ENCODE assay signal across 8 cellular contexts in genomic region chr1:92486251-92487077, GRCh38. TPM values are rescaled to one million over a fixed set of nuclear protein-coding genes. Genes with fewer than 3 reads are reported as not detected.
A peak's percentile ranks its signal among the peaks of the same experiment; 100 is the strongest.
DNase-seq lines count a peak whose midpoint lies in the region; ATAC-seq and TF ChIP-seq lines count a peak whose summit lies in the region.

TSS of gene GFI1 (minus strand) at chr1:92486925. CDS start at chr1:92483487, 3,438 bp downstream.

- peak; percentile 59 for DNase-seq in NCI-H2029 (lab: John Stamatoyannopoulos, UW)
- no peak for DNase-seq in NCI-H2029 treated with DMSO at 0.1 percent for 48 hours (lab: John Stamatoyannopoulos, UW)
- DNase-seq in Panc1 (ENCODE audit: low read depth, low spot score), result no peak
- peak; percentile 70 for DNase-seq in activated naive CD4-positive, alpha-beta T cell treated with anti-CD3 and anti-CD28 coated beads, Interleukin-2, amount 50 U/mL, for 16 hours
- peak; percentile 51 to 56 for DNase-seq in stimulated activated CD4-positive, alpha-beta T cell treated with anti-CD3 and anti-CD28 coated beads, Interleukin-1b, Interleukin-23, amount 100 ng/mL, for 4 hours (ENCODE audit: low read depth in 2 of 2)
- no peak for DNase-seq in NCI-H446 treated with DMSO at 0.1 percent for 48 hours (lab: John Stamatoyannopoulos, UW)

- no TSS peak for BruUV-seq in Panc1 (replicated peaks; lab: Mats Ljungman, UMichigan)

- CTCF ChIA-PET in Panc1 (lab: Charles Lee), result no interaction called here

- intact Hi-C loops in Panc1 (cut with micrococcal nuclease; ENCODE audit: unreplicated experiment), result no loop called here

- H3K9ac ChIP-seq in iPS-18a (ENCODE audit: low read length), result no peak within 1 kb of the TSS

- peak within 1 kb of the TSS; percentile 37 to 52 for H3K4me3 ChIP-seq in Panc1 (ENCODE audit: low read depth in 2 of 2, low read length in 2 of 2)
- peak within 1 kb of the TSS; percentile 55 for H3K4me3 ChIP-seq in iPS-18a (ENCODE audit: low read length)

- H3K4me1 ChIP-seq in Panc1 (ENCODE audit: control insufficient read depth, insufficient read depth, low read length) (peaks cover 2% of the 10 kb centered on the region; the same call in 1 of the 2 replicates), iPS-18a (ENCODE audit: control insufficient read depth, low read depth, low read length) (peaks cover 14% of the 10 kb centered on the region)

- H3K9me3 ChIP-seq in Panc1 (ENCODE audit: control insufficient read depth, insufficient read depth, low read depth, low read length), result no peaks in the 10 kb centered on the region
- no peaks in the 10 kb centered on the region for H3K9me3 ChIP-seq in iPS-18a (ENCODE audit: control insufficient read depth, low read depth, low read length)

- no peaks in the 10 kb centered on the region for H3K36me3 ChIP-seq in Panc1 (ENCODE audit: control insufficient read depth, insufficient read depth, low read length)
- no peaks in the 10 kb centered on the region for H3K36me3 ChIP-seq in iPS-18a (ENCODE audit: control insufficient read depth, low read depth, low read length)

- H3K27me3 ChIP-seq in Panc1 (ENCODE audit: control insufficient read depth, insufficient read depth, low read length), result peaks cover 8% of the 10 kb centered on the region
- H3K27me3 ChIP-seq in iPS-18a (ENCODE audit: control insufficient read depth, insufficient read depth, low read length), result peaks cover 83% of the 10 kb centered on the region

- ATAC-seq in HG02884 (IDR thresholded peaks at IDR 0.05; ENCODE audit: unreplicated experiment), result peak; percentile 4
- ATAC-seq in Panc1, result no peak

- POLR2A ChIA-PET in Panc1 (lab: Charles Lee), result no interaction called here

- no peak for TF ChIP-seq CTCF in Panc1 (IDR thresholded peaks at IDR 0.05)

- H3K27ac ChIP-seq in Panc1 (ENCODE audit: low read length) (no peak within 1 kb of the TSS), iPS-18a (ENCODE audit: low read length) (no peak within 1 kb of the TSS)

- in situ Hi-C loops in Panc1 (cut with HindIII; ENCODE audit: low pct_unique_long_range_greater_than_20kb, low sequenced_read_pairs), result no loop called here

RNA-seq across cellular contexts. Expression of gene GFI1, which starts in this region (rescaled TPM):
- 0.49 TPM for total RNA-seq in Panc1 (2021; ENCODE audit: unreplicated experiment)
- polyA plus RNA-seq in Panc1 (2012; ENCODE audit: insufficient read length), result 0.13 TPM

Comparison
In these comparisons a context has a peak if more than half of its experiments do, and no peak if none do; other contexts are left out.
1. DNase-seq: peak in NCI-H2029 (single experiment), activated naive CD4-positive, alpha-beta T cell treated with anti-CD3 and anti-CD28 coated beads, Interleukin-2, amount 50 U/mL, for 16 hours (single experiment) and stimulated activated CD4-positive, alpha-beta T cell treated with anti-CD3 and anti-CD28 coated beads, Interleukin-1b, Interleukin-23, amount 100 ng/mL, for 4 hours (2 of 2); none in NCI-H2029 treated with DMSO at 0.1 percent for 48 hours (single experiment), Panc1 (single experiment) and NCI-H446 treated with DMSO at 0.1 percent for 48 hours (single experiment).